25 cellular contexts compared by ENCODE assay signal in genomic region chr10:42972946-42973345, GRCh38.
DNase-seq lines count a peak whose midpoint lies in the region; ATAC-seq, FAIRE-seq and TF ChIP-seq lines count a peak whose summit lies in the region.
"Had no signal": no experiment of that assay in that cellular context is flagged by ENCODE, and none has a peak within 500 bp of the region (broad histone marks: within the 10 kb centered on the region; RNA-seq: fewer than 3 reads in every experiment).

No MANE protein-coding gene starts in this region.

- no peaks in the 10 kb centered on the region for H3K9me3 ChIP-seq in HepG2 (ENCODE audit: low read length)
- H3K9me3 ChIP-seq in OCI-LY7 (ENCODE audit: low read length): no peaks in the 10 kb centered on the region
- H3K9me3 ChIP-seq: BLaER1, HAP-1, Peyer's patch, SJSA1 had no signal

- POLR2A ChIA-PET in HepG2 (lab: Yijun Ruan, JAX) (no interaction called here), OCI-LY7 (lab: Charles Lee) (interaction anchor here (0.6 kb wide), 1 partner anchor 277 kb away, joined by 3 read pairs; no protein-coding TSS in a partner anchor)

- CTCF ChIA-PET in HepG2 (lab: Yijun Ruan, JAX; ENCODE audit: low intra/inter-chr PET ratio, low total read pairs) (no interaction called here), OCI-LY7 (lab: Charles Lee; ENCODE audit: unreplicated experiment) (no interaction called here)

- H3K79me2 ChIP-seq in HepG2 (ENCODE audit: insufficient read depth, low read length) (no peaks in the 10 kb centered on the region), OCI-LY7 (ENCODE audit: insufficient read depth, low read depth, low read length) (no peaks in the 10 kb centered on the region)

- no peaks in the 10 kb centered on the region for H3K36me3 Mint-ChIP-seq in endothelial cell (ENCODE audit: low read depth, unreplicated experiment)
- H3K36me3 Mint-ChIP-seq: IgD-negative memory B cell had no signal

- H3K36me3 ChIP-seq in HepG2 (replicated peaks in 1 of 2; ENCODE audit: control insufficient read depth in 1 of 2, insufficient read depth in 2 of 2, low read length in 2 of 2) (no peaks in the 10 kb centered on the region), OCI-LY7 (ENCODE audit: insufficient read depth, low read length) (no peaks in the 10 kb centered on the region)
- H3K36me3 ChIP-seq: BLaER1, HAP-1, Peyer's patch, SJSA1 had no signal

- no peak overlapping the region for H3K9ac ChIP-seq in HepG2 (ENCODE audit: insufficient read depth, low read depth, low read length)
- H3K9ac ChIP-seq: BLaER1 had no signal

- intact Hi-C loops in HepG2 (cut with micrococcal nuclease; ENCODE audit: unreplicated experiment): no loop called here
- intact Hi-C loops in OCI-LY7 (cut with micrococcal nuclease; ENCODE audit: unreplicated experiment): no loop called here

- 3% methylated on average over 6 of the region's 6 CpGs for WGBS in HepG2 (ENCODE audit: low lambda C conversion rate)

- no peak for TF ChIP-seq EP300 in HepG2 (IDR thresholded peaks at IDR 0.05; ENCODE audit: low read depth in 2 of 2, low read length in 2 of 2)
- no peak for TF ChIP-seq EP300 in HepG2 (CRISPR knock-in tag; IDR thresholded peaks at IDR 0.05; ENCODE audit: borderline replicate concordance)

- H3K27me3 ChIP-seq in HepG2 (ENCODE audit: control insufficient read depth in 1 of 2, insufficient read depth in 2 of 2, low read length in 2 of 2): peaks cover 0 to 4% of the 10 kb centered on the region in 2 experiments; a peak in 1 of 5 replicates
- H3K27me3 ChIP-seq: BLaER1, Peyer's patch, SJSA1 had no signal

- H3K27ac Mint-ChIP-seq in endothelial cell (ENCODE audit: unreplicated experiment): no peak overlapping the region
- H3K27ac Mint-ChIP-seq: CD4-positive, alpha-beta T cell; GM23338; IgD-negative memory B cell had no signal

- no peak overlapping the region for H3K4me3 Mint-ChIP-seq in endothelial cell (ENCODE audit: unreplicated experiment)
- H3K4me3 Mint-ChIP-seq: CD4-positive, alpha-beta T cell; GM23338; IgD-negative memory B cell had no signal

- no peaks in the 10 kb centered on the region for H3K4me1 ChIP-seq in HepG2 (ENCODE audit: insufficient read depth, low read length)
- no peaks in the 10 kb centered on the region for H3K4me1 ChIP-seq in OCI-LY7 (ENCODE audit: insufficient read depth, low read length, poor library complexity, severe bottlenecking)
- H3K4me1 ChIP-seq: HAP-1, Peyer's patch, SJSA1 had no signal

- peaks cover 5% of the 10 kb centered on the region for H3K27me3 Mint-ChIP-seq in endothelial cell (ENCODE audit: unreplicated experiment)
- H3K27me3 Mint-ChIP-seq: CD4-positive, alpha-beta T cell had no signal

- in situ Hi-C loops in HepG2 (cut with HindIII; ENCODE audit: extremely low pct_ligation_motif_present, low pct_unique_long_range_greater_than_20kb): no loop called here

- no peak overlapping the region for H3K4me3 ChIP-seq in NB4 (ENCODE audit: low read depth, low read length)
- H3K4me3 ChIP-seq in HepG2 (replicated peaks in 1 of 3; ENCODE audit: insufficient read depth in 1 of 3, low read depth in 2 of 3, low read length in 3 of 3): no peak overlapping the region
- H3K4me3 ChIP-seq in OCI-LY7 (ENCODE audit: low read depth, low read length, poor library complexity, severe bottlenecking): no peak overlapping the region
- H3K4me3 ChIP-seq: BLaER1, GM23338, HAP-1, Peyer's patch, SJSA1 had no signal

- H3K4me2 ChIP-seq in HepG2 (ENCODE audit: low read depth, low read length): no peak overlapping the region
- H3K4me2 ChIP-seq in OCI-LY7 (ENCODE audit: low read length): no peak overlapping the region
- H3K4me2 ChIP-seq: BLaER1, GM23338 had no signal

- TF ChIP-seq CTCF in NB4 (IDR thresholded peaks at IDR 0.05; ENCODE audit: low read depth, low read length) (no peak), HepG2 (CRISPR knock-in tag; IDR thresholded peaks at IDR 0.05) (no peak), endothelial cell (IDR thresholded peaks at IDR 0.05; ENCODE audit: unreplicated experiment) (no peak), OCI-LY7 (conservative IDR thresholded peaks at IDR 0.05; ENCODE audit: low read length) (no peak)

- H2AFZ ChIP-seq in HepG2 (ENCODE audit: low read length) (no peak overlapping the region), OCI-LY7 (ENCODE audit: low read length) (no peak overlapping the region)
- H2AFZ ChIP-seq: GM23338 had no signal

- no peak for FAIRE-seq in HepG2 (lab: Jason Lieb, UNC)

- no peak for ATAC-seq in HepG2
- no peak for ATAC-seq in HG02610 (IDR thresholded peaks at IDR 0.05; ENCODE audit: unreplicated experiment)
- ATAC-seq: GM23338 had no signal

- H4K20me1 ChIP-seq in HepG2 (ENCODE audit: insufficient read depth, low read length) (no peaks in the 10 kb centered on the region), OCI-LY7 (ENCODE audit: insufficient read depth, low read length) (no peaks in the 10 kb centered on the region)
- H4K20me1 ChIP-seq: BLaER1 had no signal

- DNase-seq in GF-D8 (lab: John Stamatoyannopoulos, UW): peak; percentile 95
- DNase-seq in NB4 (ENCODE audit: low read depth): peak; percentile 95
- peak; percentile 52 for DNase-seq in SIG-M5 (lab: John Stamatoyannopoulos, UW)
- DNase-seq in HepG2 (ENCODE audit: low spot score): no peak
- DNase-seq in endothelial cell (ENCODE audit: low spot score): no peak
- DNase-seq in OCI-LY7 (ENCODE audit: low spot score): no peak
- no peak for DNase-seq in NCI-H1930 (lab: John Stamatoyannopoulos, UW)
- DNase-seq: ACHN; CD4-positive, alpha-beta T cell; COR-L47; DMS79; NCI-H1105; NCI-H2081; NCI-H2171 treated with DMSO at 0.1 percent for 48 hours; NCI-H524 treated with DMSO at 0.1 percent for 48 hours; NCI-H82; Peyer's patch; T-helper 2 cell had no signal

- no peaks in the 10 kb centered on the region for H3K4me1 Mint-ChIP-seq in endothelial cell (ENCODE audit: unreplicated experiment)
- H3K4me1 Mint-ChIP-seq: GM23338, IgD-negative memory B cell had no signal

- TF ChIP-seq POLR2A in NB4 (IDR thresholded peaks at IDR 0.05; ENCODE audit: extremely low read depth, insufficient read length) (peak; percentile 47), HepG2 (IDR thresholded peaks at IDR 0.05; ENCODE audit: insufficient read depth in 1 of 2, low read depth in 2 of 2, low read length in 2 of 2) (no peak)

- H3K27ac ChIP-seq in HepG2 (ENCODE audit: extremely low read length, insufficient read depth, low read length) (no peak overlapping the region), OCI-LY7 (ENCODE audit: low read depth, low read length, poor library complexity, severe bottlenecking) (no peak overlapping the region)
- H3K27ac ChIP-seq: 22Rv1, BLaER1, Peyer's patch, SJSA1 had no signal

- H3K9me2 ChIP-seq in OCI-LY7 (ENCODE audit: insufficient read depth, low read length): no peaks in the 10 kb centered on the region

- BruUV-seq in HepG2 (replicated peaks; lab: Mats Ljungman, UMichigan): no TSS peak
- no TSS peak for BruUV-seq in OCI-LY7 (replicated peaks; lab: Mats Ljungman, UMichigan)

- no peaks in the 10 kb centered on the region for H3K9me3 Mint-ChIP-seq in endothelial cell (ENCODE audit: unreplicated experiment)
- H3K9me3 Mint-ChIP-seq: CD4-positive, alpha-beta T cell; GM23338; IgD-negative memory B cell had no signal

- no peak for TF ChIP-seq RAD21 in HepG2 (CRISPR knock-in tag; IDR thresholded peaks at IDR 0.05)

TF ChIP-seq in HepG2, 621 proteins besides CTCF, POLR2A, EP300 and RAD21:
- TF ChIP-seq ARNT (IDR thresholded peaks at IDR 0.05) (no peak), CEBPB (IDR thresholded peaks at IDR 0.05; ENCODE audit: borderline replicate concordance, low read depth, low read length) (peak; percentile 42; the same call in 1 of the 2 replicates)

Comparison
In these comparisons a context has a peak if more than half of its experiments do, and no peak if none do; other contexts are left out.
1. DNase-seq: peak in GF-D8 (single experiment), NB4 (single experiment) and SIG-M5 (single experiment); none in HepG2 (single experiment), endothelial cell (single experiment), OCI-LY7 (single experiment) and NCI-H1930 (0 of 2).